ENCODE assay signal across 13 cellular contexts in the genomic region with DNA sequence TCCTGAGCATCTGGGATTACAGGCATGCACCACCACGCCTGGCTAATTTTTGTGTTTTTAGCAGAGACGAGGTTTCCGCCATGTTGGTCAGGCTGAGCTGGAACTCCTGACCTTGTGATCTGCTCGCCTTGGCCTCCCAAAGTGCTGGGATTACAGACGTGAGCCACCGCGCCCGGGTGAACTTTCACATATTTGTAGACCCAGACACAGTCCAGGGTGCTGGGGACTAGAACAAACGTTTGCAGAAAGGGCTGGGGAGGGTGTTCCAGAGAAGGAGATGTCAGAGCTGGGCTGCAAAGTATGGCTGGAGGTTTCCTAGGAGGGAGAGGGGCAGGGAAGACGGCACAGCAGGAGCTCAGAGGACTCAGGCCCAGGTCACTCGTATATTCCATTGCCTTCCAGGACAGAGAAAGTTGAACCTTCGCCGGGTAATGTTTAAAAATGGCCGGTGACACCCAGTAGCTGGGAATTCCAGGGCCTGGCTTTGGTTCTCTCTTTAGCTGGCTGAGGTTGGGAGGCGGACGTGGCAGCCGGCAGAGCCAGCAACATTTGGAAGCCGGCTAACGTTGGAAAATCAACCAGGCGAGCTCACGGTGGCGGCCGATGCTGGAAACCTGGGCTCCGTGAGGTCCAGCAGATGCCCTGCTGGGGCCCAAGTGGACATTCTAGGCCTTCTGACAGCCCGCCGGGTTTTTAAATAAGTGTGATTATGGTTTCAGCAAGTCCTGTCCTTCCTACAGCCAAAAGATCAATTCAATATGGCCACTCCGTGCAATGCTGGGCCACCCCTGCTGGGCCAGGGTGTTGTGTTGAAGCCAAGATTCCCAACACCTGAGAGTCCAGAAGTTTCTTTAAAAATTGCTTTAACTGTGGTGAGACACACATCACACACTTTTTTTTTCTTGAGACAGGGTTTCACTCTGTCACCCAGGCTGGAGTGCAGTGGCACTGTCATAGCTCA. TPM values are rescaled to one million over a fixed set of nuclear protein-coding genes. Genes with fewer than 3 reads are reported as not detected.
A peak's percentile ranks its signal among the peaks of the same experiment; 100 is the strongest.
DNase-seq lines count a peak whose midpoint lies in the region; ATAC-seq and TF ChIP-seq lines count a peak whose summit lies in the region.
"Had no signal": no experiment of that assay in that cellular context is flagged by ENCODE, and none has a peak within 500 bp of the region (broad histone marks: within the 10 kb centered on the region; RNA-seq: fewer than 3 reads in every experiment).

No MANE protein-coding gene starts in this region.

- H3K4me2 ChIP-seq in osteoblast (ENCODE audit: insufficient read depth, low read length), result no peak overlapping the region

- H3K36me3 ChIP-seq in heart left ventricle (peaks cover 0 to 34% (median 0%) of the 10 kb centered on the region in 9 donors), osteoblast (ENCODE audit: insufficient read depth, low read length) (peaks cover 20% of the 10 kb centered on the region), urinary bladder (ENCODE audit: insufficient read depth) (no peaks in the 10 kb centered on the region)

- no peaks in the 10 kb centered on the region for H3K27me3 ChIP-seq in heart left ventricle
- no peaks in the 10 kb centered on the region for H3K27me3 ChIP-seq in osteoblast (ENCODE audit: insufficient read depth, low read length)
- H3K27me3 ChIP-seq: neutrophil had no signal

- 25 to 28% (median 27%) methylated on average over 23 to 27 of the region's 27 CpGs for WGBS in heart left ventricle, 4 donors
- WGBS in urinary bladder, result 26% methylated on average over 27 of the region's 27 CpGs

- intact Hi-C loops in heart left ventricle (cut with DNase I), result loop anchor here in 3 of 10 donors (2.0 to 5.0 kb wide), 3 partner anchors 21 to 71 kb away; a partner anchor contains a TSS

- ATAC-seq in heart left ventricle (peak in 2 of 4 donors; percentile 1 to 10), SK-N-SH treated with all-trans-retinoic acid at 6 μM for 48 hours (no peak)
- ATAC-seq: activated naive CD8-positive, alpha-beta T cell treated with anti-CD3 and anti-CD28 coated beads, Interleukin-2, amount 50 U/mL, for 24 hours had no signal

- peaks cover 9 to 75% (median 51%) of the 10 kb centered on the region in 12 donors for H3K4me1 ChIP-seq in heart left ventricle
- peaks cover 18% of the 10 kb centered on the region for H3K4me1 ChIP-seq in osteoblast (ENCODE audit: insufficient read depth, low read length)
- no peaks in the 10 kb centered on the region for H3K4me1 ChIP-seq in urinary bladder (ENCODE audit: insufficient read depth)

- peak overlapping the region; percentile 85 to 100 (median 99) for H3K27ac ChIP-seq in heart left ventricle
- H3K27ac ChIP-seq in osteoblast (ENCODE audit: low read depth, low read length), result peak overlapping the region; percentile 56
- H3K27ac ChIP-seq in urinary bladder (ENCODE audit: low read depth), result peak overlapping the region; percentile 56
- H3K27ac ChIP-seq: 22Rv1 had no signal

- DNase-seq in NCI-H446 (lab: John Stamatoyannopoulos, UW), result peak; percentile 35 to 55
- DNase-seq in NCI-H446 treated with DMSO at 0.1 percent for 48 hours (lab: John Stamatoyannopoulos, UW), result no peak
- peak in 4 of 5 donors; percentile 70 to 78 (median 72) for DNase-seq in heart left ventricle
- peak; percentile 78 for DNase-seq in osteoblast (ENCODE audit: insufficient read length, low spot score, missing footprints)
- no peak for DNase-seq in activated effector memory CD4-positive, alpha-beta T cell treated with Interleukin-2 at 50 U/mL for 16 hours
- no peak for DNase-seq in D341Med (ENCODE audit: low spot score)
- DNase-seq: activated CD4-positive, alpha-beta T cell treated with anti-CD3 and anti-CD28 coated beads, Interleukin-2, amount 50 U/mL, for 4 hours; activated naive CD8-positive, alpha-beta T cell treated with anti-CD3 and anti-CD28 coated beads, Interleukin-2, amount 50 U/mL, for 24 hours; glutamatergic neuron had no signal

- peak in 1 of 2 donors; percentile 12 for TF ChIP-seq POLR2A in heart left ventricle (IDR thresholded peaks at IDR 0.05)

- H3K4me3 ChIP-seq in heart left ventricle (peak overlapping the region in 9 of 12 donors; percentile 15 to 49 (median 34)), osteoblast (ENCODE audit: insufficient read depth, low read length) (no peak overlapping the region), urinary bladder (ENCODE audit: low read depth, low read length) (no peak overlapping the region)

- no peak overlapping the region for H2AFZ ChIP-seq in osteoblast (ENCODE audit: low read length)

- TF ChIP-seq CTCF in heart left ventricle (IDR thresholded peaks at IDR 0.05) (no peak), osteoblast (IDR thresholded peaks at IDR 0.05; ENCODE audit: extremely low read depth, low read depth, low read length) (no peak)

- H3K9me3 ChIP-seq in heart left ventricle, result no peaks in the 10 kb centered on the region
- H3K9me3 ChIP-seq in osteoblast (ENCODE audit: low read depth, low read length), result no peaks in the 10 kb centered on the region
- H3K9me3 ChIP-seq: neutrophil had no signal

- peaks cover 18% of the 10 kb centered on the region for H4K20me1 ChIP-seq in osteoblast (ENCODE audit: insufficient read depth, low read length)

- peaks cover 85% of the 10 kb centered on the region for H3K79me2 ChIP-seq in osteoblast (ENCODE audit: insufficient read depth, low read length)

TF ChIP-seq in SK-N-SH treated with all-trans-retinoic acid at 6 μM for 48 hours, 23 proteins besides CTCF, POLR2A, EP300 and RAD21 (continues in another document):
- no peak for TF ChIP-seq SNAI2 (CRISPR knock-in tag; IDR thresholded peaks at IDR 0.05)
- TF ChIP-seq, protein P1, sequence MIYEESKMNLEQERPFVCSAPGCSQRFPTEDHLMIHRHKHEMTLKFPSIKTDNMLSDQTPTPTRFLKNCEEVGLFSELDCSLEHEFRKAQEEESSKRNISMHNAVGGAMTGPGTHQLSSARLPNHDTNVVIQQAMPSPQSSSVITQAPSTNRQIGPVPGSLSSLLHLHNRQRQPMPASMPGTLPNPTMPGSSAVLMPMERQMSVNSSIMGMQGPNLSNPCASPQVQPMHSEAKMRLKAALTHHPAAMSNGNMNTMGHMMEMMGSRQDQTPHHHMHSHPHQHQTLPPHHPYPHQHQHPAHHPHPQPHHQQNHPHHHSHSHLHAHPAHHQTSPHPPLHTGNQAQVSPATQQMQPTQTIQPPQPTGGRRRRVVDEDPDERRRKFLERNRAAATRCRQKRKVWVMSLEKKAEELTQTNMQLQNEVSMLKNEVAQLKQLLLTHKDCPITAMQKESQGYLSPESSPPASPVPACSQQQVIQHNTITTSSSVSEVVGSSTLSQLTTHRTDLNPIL (CRISPR knock-in tag; IDR thresholded peaks at IDR 0.05; ENCODE audit: low read depth), result no peak
- no peak for TF ChIP-seq ARNTL (CRISPR knock-in tag; IDR thresholded peaks at IDR 0.05; ENCODE audit: borderline replicate concordance, low read depth)
- TF ChIP-seq, protein P2, sequence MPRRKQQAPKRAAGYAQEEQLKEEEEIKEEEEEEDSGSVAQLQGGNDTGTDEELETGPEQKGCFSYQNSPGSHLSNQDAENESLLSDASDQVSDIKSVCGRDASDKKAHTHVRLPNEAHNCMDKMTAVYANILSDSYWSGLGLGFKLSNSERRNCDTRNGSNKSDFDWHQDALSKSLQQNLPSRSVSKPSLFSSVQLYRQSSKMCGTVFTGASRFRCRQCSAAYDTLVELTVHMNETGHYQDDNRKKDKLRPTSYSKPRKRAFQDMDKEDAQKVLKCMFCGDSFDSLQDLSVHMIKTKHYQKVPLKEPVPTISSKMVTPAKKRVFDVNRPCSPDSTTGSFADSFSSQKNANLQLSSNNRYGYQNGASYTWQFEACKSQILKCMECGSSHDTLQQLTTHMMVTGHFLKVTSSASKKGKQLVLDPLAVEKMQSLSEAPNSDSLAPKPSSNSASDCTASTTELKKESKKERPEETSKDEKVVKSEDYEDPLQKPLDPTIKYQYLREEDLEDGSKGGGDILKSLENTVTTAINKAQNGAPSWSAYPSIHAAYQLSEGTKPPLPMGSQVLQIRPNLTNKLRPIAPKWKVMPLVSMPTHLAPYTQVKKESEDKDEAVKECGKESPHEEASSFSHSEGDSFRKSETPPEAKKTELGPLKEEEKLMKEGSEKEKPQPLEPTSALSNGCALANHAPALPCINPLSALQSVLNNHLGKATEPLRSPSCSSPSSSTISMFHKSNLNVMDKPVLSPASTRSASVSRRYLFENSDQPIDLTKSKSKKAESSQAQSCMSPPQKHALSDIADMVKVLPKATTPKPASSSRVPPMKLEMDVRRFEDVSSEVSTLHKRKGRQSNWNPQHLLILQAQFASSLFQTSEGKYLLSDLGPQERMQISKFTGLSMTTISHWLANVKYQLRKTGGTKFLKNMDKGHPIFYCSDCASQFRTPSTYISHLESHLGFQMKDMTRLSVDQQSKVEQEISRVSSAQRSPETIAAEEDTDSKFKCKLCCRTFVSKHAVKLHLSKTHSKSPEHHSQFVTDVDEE (CRISPR knock-in tag; IDR thresholded peaks at IDR 0.05), result no peak
- no peak for TF ChIP-seq GLIS3 (CRISPR knock-in tag; IDR thresholded peaks at IDR 0.05)
- TF ChIP-seq ZFP30 (CRISPR knock-in tag; IDR thresholded peaks at IDR 0.05), result no peak
- TF ChIP-seq ZFP3 (CRISPR knock-in tag; IDR thresholded peaks at IDR 0.05), result no peak
- no peak for TF ChIP-seq BACH2 (CRISPR knock-in tag; IDR thresholded peaks at IDR 0.05; ENCODE audit: borderline replicate concordance)
- TF ChIP-seq, protein P3, sequence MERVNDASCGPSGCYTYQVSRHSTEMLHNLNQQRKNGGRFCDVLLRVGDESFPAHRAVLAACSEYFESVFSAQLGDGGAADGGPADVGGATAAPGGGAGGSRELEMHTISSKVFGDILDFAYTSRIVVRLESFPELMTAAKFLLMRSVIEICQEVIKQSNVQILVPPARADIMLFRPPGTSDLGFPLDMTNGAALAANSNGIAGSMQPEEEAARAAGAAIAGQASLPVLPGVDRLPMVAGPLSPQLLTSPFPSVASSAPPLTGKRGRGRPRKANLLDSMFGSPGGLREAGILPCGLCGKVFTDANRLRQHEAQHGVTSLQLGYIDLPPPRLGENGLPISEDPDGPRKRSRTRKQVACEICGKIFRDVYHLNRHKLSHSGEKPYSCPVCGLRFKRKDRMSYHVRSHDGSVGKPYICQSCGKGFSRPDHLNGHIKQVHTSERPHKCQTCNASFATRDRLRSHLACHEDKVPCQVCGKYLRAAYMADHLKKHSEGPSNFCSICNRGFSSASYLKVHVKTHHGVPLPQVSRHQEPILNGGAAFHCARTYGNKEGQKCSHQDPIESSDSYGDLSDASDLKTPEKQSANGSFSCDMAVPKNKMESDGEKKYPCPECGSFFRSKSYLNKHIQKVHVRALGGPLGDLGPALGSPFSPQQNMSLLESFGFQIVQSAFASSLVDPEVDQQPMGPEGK (CRISPR knock-in tag; IDR thresholded peaks at IDR 0.05; ENCODE audit: borderline replicate concordance), result no peak
- TF ChIP-seq ZNF8 (CRISPR knock-in tag; IDR thresholded peaks at IDR 0.05), result no peak

RNA-seq across cellular contexts. Expression of a gene that starts 41.5 kb away (rescaled TPM):
- total RNA-seq in heart left ventricle, result 100 to 1,000 TPM; 107 to 267 (median 155) TPM
- polyA plus RNA-seq in heart left ventricle, result 100 to 1,000 TPM; 159 to 192 TPM
- total RNA-seq in osteoblast, result 57.2 and 61.2 TPM in 2 replicates
- 26.4 TPM for total RNA-seq in urinary bladder
- polyA plus RNA-seq in urinary bladder, result 112 TPM

Comparison
In these comparisons a context has a peak if more than half of its experiments do, and no peak if none do; other contexts are left out.
1. DNase-seq: peak in NCI-H446 (2 of 2), heart left ventricle (4 of 5) and osteoblast (single experiment); none in NCI-H446 treated with DMSO at 0.1 percent for 48 hours (single experiment), activated effector memory CD4-positive, alpha-beta T cell treated with Interleukin-2 at 50 U/mL for 16 hours (single experiment) and D341Med (single experiment).
2. H3K4me3 ChIP-seq: peak in heart left ventricle (9 of 12); none in osteoblast (single experiment) and urinary bladder (single experiment).
3. Peak in every context shown above with its lines, with median percentiles within 50 percentile points of each other: H3K27ac ChIP-seq.